18 cellular contexts compared by ENCODE assay signal in the genomic region with DNA sequence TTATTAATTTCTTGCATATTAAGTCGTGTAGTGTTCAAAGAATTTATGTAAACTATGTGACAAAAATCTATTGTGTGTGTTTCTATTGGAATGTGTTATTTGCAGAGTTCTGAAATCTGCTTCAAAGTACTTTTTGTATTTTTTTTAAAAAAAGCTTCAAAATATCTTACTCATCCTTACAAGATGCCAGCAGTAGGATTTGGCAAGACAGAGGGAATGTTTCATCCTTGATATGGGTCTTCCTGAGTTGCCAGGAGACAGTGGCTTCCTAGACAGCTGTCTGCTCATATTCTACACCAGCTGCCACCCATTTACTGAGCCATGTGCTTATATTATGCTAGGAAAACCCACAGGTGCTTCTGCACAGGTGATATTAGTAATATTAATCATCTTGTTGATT. TPM values are rescaled to one million over a fixed set of nuclear protein-coding genes. Genes with fewer than 3 reads are reported as not detected.
DNase-seq lines count a peak whose midpoint lies in the region; ATAC-seq and TF ChIP-seq lines count a peak whose summit lies in the region.
"Had no signal": no experiment of that assay in that cellular context is flagged by ENCODE, and none has a peak within 500 bp of the region (broad histone marks: within the 10 kb centered on the region; RNA-seq: fewer than 3 reads in every experiment).

No MANE protein-coding gene starts in this region.

- ATAC-seq in CD4-positive, alpha-beta T cell (ENCODE audit: poor library complexity), result no peak
- no peak for ATAC-seq in heart left ventricle
- ATAC-seq: psoas muscle had no signal

- H3K27ac Mint-ChIP-seq in CD4-positive, alpha-beta T cell, result no peak overlapping the region
- H3K27ac Mint-ChIP-seq: activated naive CD4-positive, alpha-beta T cell treated with anti-CD3 and anti-CD28 coated beads for 36 hours; CD8-positive, alpha-beta memory T cell; IgD-negative memory B cell had no signal

- H3K4me1 ChIP-seq in Karpas-422 (ENCODE audit: low read length), result no peaks in the 10 kb centered on the region
- no peaks in the 10 kb centered on the region for H3K4me1 ChIP-seq in heart left ventricle
- H3K4me1 ChIP-seq: psoas muscle, suprapubic skin had no signal

- DNase-seq in Ammon's horn (ENCODE audit: low spot score) (peak; percentile 20), HT1080 (ENCODE audit: low read depth) (peak; percentile 58), brain microvascular endothelial cell (peak; percentile 27), myocyte (ENCODE audit: low read depth) (peak; percentile 86), Karpas-422 (no peak), midbrain (lab: John Stamatoyannopoulos, UW) (no peak), heart left ventricle (no peak)
- no peak for DNase-seq in CD4-positive, alpha-beta T cell
- DNase-seq: activated naive CD4-positive, alpha-beta T cell treated with anti-CD3 and anti-CD28 coated beads for 36 hours; caudate nucleus; CD8-positive, alpha-beta memory T cell; GDM1; NCI-H1436 treated with DMSO at 0.1 percent for 48 hours; NCI-H526 treated with DMSO at 0.1 percent for 48 hours; psoas muscle had no signal

- H3K27ac ChIP-seq in brain microvascular endothelial cell, result no peak overlapping the region
- no peak overlapping the region for H3K27ac ChIP-seq in Karpas-422 (ENCODE audit: low read length)
- no peak overlapping the region for H3K27ac ChIP-seq in CD4-positive, alpha-beta T cell (ENCODE audit: low read depth, low read length)
- H3K27ac ChIP-seq in heart left ventricle, result no peak overlapping the region
- H3K27ac ChIP-seq: psoas muscle, suprapubic skin had no signal

- POLR2A ChIA-PET in CD4-positive, alpha-beta T cell (lab: Charles Lee), result no interaction called here

- no peak overlapping the region for H3K4me3 Mint-ChIP-seq in CD4-positive, alpha-beta T cell
- H3K4me3 Mint-ChIP-seq: activated naive CD4-positive, alpha-beta T cell treated with anti-CD3 and anti-CD28 coated beads for 36 hours; CD8-positive, alpha-beta memory T cell; IgD-negative memory B cell had no signal

- WGBS in heart left ventricle, 4 donors, result 67 to 76% (median 72%) methylated on average over 1 of the region's 1 CpG

- no peaks in the 10 kb centered on the region for H3K9me2 ChIP-seq in Karpas-422 (replicated peaks; ENCODE audit: insufficient read depth, low read length)

- no peaks in the 10 kb centered on the region for H3K4me1 Mint-ChIP-seq in CD4-positive, alpha-beta T cell (ENCODE audit: low read depth)
- H3K4me1 Mint-ChIP-seq: CD8-positive, alpha-beta memory T cell; IgD-negative memory B cell had no signal

- no peaks in the 10 kb centered on the region for H3K9me3 Mint-ChIP-seq in CD4-positive, alpha-beta T cell
- H3K9me3 Mint-ChIP-seq: activated naive CD4-positive, alpha-beta T cell treated with anti-CD3 and anti-CD28 coated beads for 36 hours; CD8-positive, alpha-beta memory T cell; IgD-negative memory B cell had no signal

- TF ChIP-seq POLR2A in heart left ventricle (IDR thresholded peaks at IDR 0.05), result no peak

- H3K27me3 ChIP-seq in brain microvascular endothelial cell (replicated peaks), result no peaks in the 10 kb centered on the region
- H3K27me3 ChIP-seq in Karpas-422 (ENCODE audit: low read length), result no peaks in the 10 kb centered on the region
- no peaks in the 10 kb centered on the region for H3K27me3 ChIP-seq in CD4-positive, alpha-beta T cell (ENCODE audit: control insufficient read depth, insufficient read depth, low read length)
- H3K27me3 ChIP-seq in heart left ventricle, result no peaks in the 10 kb centered on the region
- H3K27me3 ChIP-seq: suprapubic skin had no signal

- no peaks in the 10 kb centered on the region for H3K79me2 ChIP-seq in Karpas-422 (ENCODE audit: low read length)

- in situ Hi-C loops in brain microvascular endothelial cell (cut with HindIII; ENCODE audit: low pct_ligation_motif_present, low sequenced_read_pairs), result no loop called here

- H3K9ac ChIP-seq in Karpas-422 (ENCODE audit: low read length), result no peak overlapping the region

- no peak overlapping the region for H2AFZ ChIP-seq in Karpas-422 (ENCODE audit: low read length)

- no peaks in the 10 kb centered on the region for H3K36me3 Mint-ChIP-seq in CD4-positive, alpha-beta T cell (ENCODE audit: low read depth)
- H3K36me3 Mint-ChIP-seq: IgD-negative memory B cell had no signal

- no peak overlapping the region for H3K4me2 ChIP-seq in Karpas-422 (ENCODE audit: low read depth, low read length, poor library complexity, severe bottlenecking)

- H4K20me1 ChIP-seq in Karpas-422 (ENCODE audit: insufficient read depth, low read depth, low read length), result no peaks in the 10 kb centered on the region

- no peak for TF ChIP-seq CTCF in brain microvascular endothelial cell (IDR thresholded peaks at IDR 0.05; ENCODE audit: low read depth, low read length, missing control alignments)
- TF ChIP-seq CTCF in CD4-positive, alpha-beta T cell (IDR thresholded peaks at IDR 0.05), result no peak
- no peak for TF ChIP-seq CTCF in heart left ventricle (IDR thresholded peaks at IDR 0.05)

- intact Hi-C loops in CD4-positive, alpha-beta T cell (cut with DNase I, micrococcal nuclease), result no loop called here
- intact Hi-C loops in heart left ventricle (cut with DNase I), result no loop called here

- no peaks in the 10 kb centered on the region for H3K9me3 ChIP-seq in Karpas-422 (ENCODE audit: low read length)
- H3K9me3 ChIP-seq in CD4-positive, alpha-beta T cell (ENCODE audit: control insufficient read depth, low read length), result no peaks in the 10 kb centered on the region
- H3K9me3 ChIP-seq in heart left ventricle, result no peaks in the 10 kb centered on the region
- H3K9me3 ChIP-seq: psoas muscle, suprapubic skin had no signal

- H3K4me3 ChIP-seq in brain microvascular endothelial cell (ENCODE audit: low read depth, low read length), result no peak overlapping the region
- H3K4me3 ChIP-seq in Karpas-422 (ENCODE audit: low read length), result no peak overlapping the region
- no peak overlapping the region for H3K4me3 ChIP-seq in heart left ventricle
- H3K4me3 ChIP-seq: psoas muscle, suprapubic skin had no signal

- H3K27me3 Mint-ChIP-seq in CD4-positive, alpha-beta T cell, result no peaks in the 10 kb centered on the region

- CTCF ChIA-PET in CD4-positive, alpha-beta T cell (lab: Charles Lee), result no interaction called here

- H3K36me3 ChIP-seq in brain microvascular endothelial cell (replicated peaks) (no peaks in the 10 kb centered on the region), Karpas-422 (ENCODE audit: insufficient read depth, low read length) (no peaks in the 10 kb centered on the region), heart left ventricle (no peaks in the 10 kb centered on the region)
- H3K36me3 ChIP-seq: suprapubic skin had no signal

RNA-seq across cellular contexts. Expression of a gene that starts 36.4 kb away (rescaled TPM):
- total RNA-seq in HT1080 (2014; rRNA removed; shearing (Covaris generic)), result 0.33 and 0.77 TPM in 2 replicates
- 0.03 TPM in 1 of 2 replicates, not detected in the other for polyA plus RNA-seq in HT1080 (2015; cell fraction: cytosol; rRNA removed)
- polyA plus RNA-seq in HT1080 (2015; cell fraction: nucleus; rRNA removed), result 0.07 TPM in 1 of 2 replicates, not detected in the other
- total RNA-seq in myocyte (0.16 and 0.70 TPM in 2 replicates), heart left ventricle (1 to 10 TPM in 1 of 9 donors, under 1 TPM in 3, not detected in 5; 0.40 to 1.2 (median 0.68) TPM)
- polyA plus RNA-seq in myocyte (2012), result 0.21 TPM
- total RNA-seq in Karpas-422 (2014; rRNA removed; shearing (Covaris generic); ENCODE audit: low replicate concordance), result 0.07 and 2.1 TPM in 2 replicates
- under 1 TPM; 0.25 to 0.53 TPM for total RNA-seq in CD4-positive, alpha-beta T cell
- under 1 TPM in 1 of 2 donors, not detected in 1; 0.01 TPM for polyA plus RNA-seq in heart left ventricle
- total RNA-seq: mucosa of gallbladder had no signal
- polyA plus RNA-seq: IgD-negative memory B cell had no signal

RNA-seq across cellular contexts. Expression of a gene that starts 47.8 kb away (rescaled TPM):
- total RNA-seq in HT1080 (2014; rRNA removed; shearing (Covaris generic)), result 10.2 and 15.8 TPM in 2 replicates
- polyA plus RNA-seq in HT1080 (2015; cell fraction: cytosol; rRNA removed), result 8.9 and 10.3 TPM in 2 replicates
- polyA plus RNA-seq in HT1080 (2015; cell fraction: nucleus; rRNA removed), result 10.7 and 12.5 TPM in 2 replicates
- total RNA-seq in myocyte, result 21.5 and 26.7 TPM in 2 replicates
- 12.8 TPM for polyA plus RNA-seq in myocyte (2012)
- total RNA-seq in Karpas-422 (2014; rRNA removed; shearing (Covaris generic); ENCODE audit: low replicate concordance), result 35.3 and 53.9 TPM in 2 replicates
- 10 to 100 TPM; 73.4 to 81.5 TPM for total RNA-seq in CD4-positive, alpha-beta T cell
- 10 to 100 TPM; 27.3 to 46.7 (median 38.2) TPM for total RNA-seq in heart left ventricle
- 10 to 100 TPM; 20.8 to 26.0 TPM for polyA plus RNA-seq in heart left ventricle

Comparison
In these comparisons a context has a peak if more than half of its experiments do, and no peak if none do; other contexts are left out.
1. DNase-seq: peak in Ammon's horn (single experiment), HT1080 (single experiment), brain microvascular endothelial cell (single experiment) and myocyte (single experiment); none in Karpas-422 (single experiment), CD4-positive, alpha-beta T cell (0 of 10), midbrain (single experiment) and heart left ventricle (0 of 5).